Comparison of ENCODE assay signal across 8 cellular contexts in genomic region chr11:78573271-78574035, GRCh38. TPM values are rescaled to one million over a fixed set of nuclear protein-coding genes. Genes with fewer than 3 reads are reported as not detected.
DNase-seq lines count a peak whose midpoint lies in the region; ATAC-seq, FAIRE-seq and TF ChIP-seq lines count a peak whose summit lies in the region.

No MANE protein-coding gene starts in this region.

- H3K27ac Mint-ChIP-seq in brain (peak overlapping the region; percentile 97 to 98 (median 98)), mesothelial cell of epicardium (peak overlapping the region; percentile 97)

- DNase-seq in A549 (ENCODE audit: low read depth in 1 of 2, low spot score in 1 of 2) (no peak), HFF-Myc (ENCODE audit: extremely low read depth, low read depth) (no peak), mesothelial cell of epicardium (ENCODE audit: low spot score in 2 of 2, unreplicated experiment in 2 of 2) (no peak), NCI-H2196 (lab: John Stamatoyannopoulos, UW; ENCODE audit: unreplicated experiment) (no peak), AG08395 (ENCODE audit: low spot score) (no peak)

- H3K9me3 Mint-ChIP-seq in brain: no peaks in the 10 kb centered on the region
- no peaks in the 10 kb centered on the region for H3K9me3 Mint-ChIP-seq in mesothelial cell of epicardium

- TF ChIP-seq CTCF in A549 (IDR thresholded peaks at IDR 0.05) (no peak), HFF-Myc (IDR thresholded peaks at IDR 0.05; ENCODE audit: low read depth, low read length, missing control alignments) (no peak), brain (conservative IDR thresholded peaks at IDR 0.05) (no peak), mesothelial cell of epicardium (IDR thresholded peaks at IDR 0.05; ENCODE audit: unreplicated experiment) (no peak)

- peaks cover 26% of the 10 kb centered on the region for H3K36me3 Mint-ChIP-seq in brain
- H3K36me3 Mint-ChIP-seq in mesothelial cell of epicardium: peaks cover 13% of the 10 kb centered on the region

- WGBS in A549 (ENCODE audit: missing lambda C conversion rate): 38% methylated on average over 8 of the region's 8 CpGs

- H3K4me1 Mint-ChIP-seq in brain (peaks cover 35% of the 10 kb centered on the region), mesothelial cell of epicardium (peaks cover 17% of the 10 kb centered on the region)

- H3K27ac ChIP-seq in A549: peak overlapping the region; percentile 86 to 91; a peak in 5 of 6 replicates

- peak overlapping the region; percentile 94 to 99 (median 99) for H3K4me3 Mint-ChIP-seq in brain
- peak overlapping the region; percentile 90 for H3K4me3 Mint-ChIP-seq in mesothelial cell of epicardium

- no peak for TF ChIP-seq POLR2A in A549 (IDR thresholded peaks at IDR 0.05; ENCODE audit: low read length)

- no peak for FAIRE-seq in A549 (lab: Jason Lieb, UNC)

- H3K27me3 Mint-ChIP-seq in brain: peaks cover 19% of the 10 kb centered on the region
- no peaks in the 10 kb centered on the region for H3K27me3 Mint-ChIP-seq in mesothelial cell of epicardium (ENCODE audit: low read depth)

- peak overlapping the region; percentile 88 for H3K4me2 ChIP-seq in A549

- ATAC-seq in A549 (peak in 1 of 2 experiments; percentile 2; a peak in 1 of 6 replicates), HG03135 (IDR thresholded peaks at IDR 0.05; ENCODE audit: unreplicated experiment) (no peak), GM21515 (IDR thresholded peaks at IDR 0.05; ENCODE audit: unreplicated experiment) (no peak)

- peaks cover 8% of the 10 kb centered on the region; the same call in 2 of the 3 replicates for H3K9me3 ChIP-seq in A549

- peaks cover 15% of the 10 kb centered on the region; the same call in 1 of the 3 replicates for H3K4me1 ChIP-seq in A549

- CTCF ChIA-PET in A549 (lab: Yijun Ruan, JAX): interaction anchor here (4.0 kb wide), 1 partner anchor 9 kb away, joined by 29 read pairs; no protein-coding TSS in a partner anchor

- no peak for TF ChIP-seq RAD21 in A549 (conservative IDR thresholded peaks at IDR 0.05 in 1 of 2, IDR thresholded peaks at IDR 0.05 in 1 of 2)

- no peak for TF ChIP-seq EP300 in A549 (IDR thresholded peaks at IDR 0.05)

- POLR2A ChIA-PET in A549 (lab: Yijun Ruan, JAX): interaction anchor here (1.8 kb wide), 1 partner anchor 434 kb away, joined by 4 read pairs; the partner anchor contains the start of gene ALG8

- H3K4me3 ChIP-seq in A549: peak overlapping the region; percentile 71
- peak overlapping the region; percentile 98 for H3K4me3 ChIP-seq in HFF-Myc (replicated peaks; ENCODE audit: low read depth, low read length)

TF ChIP-seq in A549, 52 proteins besides CTCF, POLR2A, EP300 and RAD21:
- TF ChIP-seq FOXS1 (CRISPR knock-in tag; IDR thresholded peaks at IDR 0.05) (no peak), KDM1A (IDR thresholded peaks at IDR 0.05; ENCODE audit: low read depth) (no peak), ATOH8 (CRISPR knock-in tag; IDR thresholded peaks at IDR 0.05; ENCODE audit: low read depth) (no peak), CEBPB (IDR thresholded peaks at IDR 0.05) (no peak), HES2 (IDR thresholded peaks at IDR 0.05) (no peak), CBX2 (IDR thresholded peaks at IDR 0.05; ENCODE audit: borderline replicate concordance, low read depth) (no peak), FOSB (CRISPR knock-in tag; IDR thresholded peaks at IDR 0.05) (no peak), BCL3 (IDR thresholded peaks at IDR 0.05) (no peak), PBX3 (IDR thresholded peaks at IDR 0.05) (no peak), SREBF2 (IDR thresholded peaks at IDR 0.05) (no peak), MAFK (IDR thresholded peaks at IDR 0.05; ENCODE audit: partially characterized antibody) (no peak), MAZ (IDR thresholded peaks at IDR 0.05; ENCODE audit: borderline replicate concordance, low read depth, low read length) (no peak), NPAS2 (CRISPR knock-in tag; IDR thresholded peaks at IDR 0.05; ENCODE audit: borderline replicate concordance) (no peak), SMC3 (IDR thresholded peaks at IDR 0.05) (no peak)

RNA-seq across cellular contexts. Expression of gene NARS2, which starts 1.2 kb away (rescaled TPM):
- polyA plus RNA-seq in A549 (2011; rRNA removed) (37.9 and 57.7 TPM in 2 replicates), A549 (2017; fragmentation: RNase III; extraction: RNeasy Plus Mini Kit Qiagen cat#74134 plus additional on column Dnase treatment) (29.7 to 31.7 TPM (median 30.9 TPM) in 3 replicates), brain (ENCODE audit: insufficient read depth, low read depth, low replicate concordance) (26.6 TPM)
- 13.1 and 13.2 TPM in 2 replicates for polyA plus RNA-seq in A549 (2012; cell fraction: cytosol; rRNA removed)
- 7.6 and 11.1 TPM in 2 replicates for polyA plus RNA-seq in A549 (2012; cell fraction: nucleus; rRNA removed)
- 11.8 and 18.6 TPM in 2 replicates for polyA minus RNA-seq in A549 (2011; rRNA and poly(A)+ RNA removed)
- 20.9 to 23.5 TPM (median 23.1 TPM) in 3 replicates for total RNA-seq in mesothelial cell of epicardium
